ENCODE assay signal across 30 cellular contexts in genomic region chr9:98556511-98556910, GRCh38.
"Had no signal": no experiment of that assay in that cellular context is flagged by ENCODE, and none has a peak within 500 bp of the region (broad histone marks: within the 10 kb centered on the region; RNA-seq: fewer than 3 reads in every experiment).

No MANE protein-coding gene starts in this region.

- H3K36me3 ChIP-seq: ascending aorta, breast epithelium, cardiac muscle cell, esophagus squamous epithelium, gastroesophageal sphincter had no signal

- H3K27me3 ChIP-seq: ascending aorta, breast epithelium, cardiac muscle cell, dorsolateral prefrontal cortex had no signal

- H3K4me3 Mint-ChIP-seq: activated CD4-positive, alpha-beta memory T cell treated with anti-CD3 and anti-CD28 coated beads for 36 hours; activated CD4-positive, alpha-beta T cell treated with anti-CD3 and anti-CD28 coated beads for 36 hours; activated CD4-positive, alpha-beta T cell treated with anti-CD3 and anti-CD28 coated beads, Interleukin-2, amount 10 ng/mL, durations not matched to agents 24 days and 14 days; activated CD8-positive, alpha-beta T cell treated with anti-CD3 and anti-CD28 coated beads, Interleukin-2, amount 10 ng/mL, durations not matched to agents 7 days and 5 days; activated naive CD4-positive, alpha-beta T cell treated with anti-CD3 and anti-CD28 coated beads, Interleukin-2, amount 10 ng/mL, durations not matched to agents 7 days and 5 days; activated naive CD8-positive, alpha-beta T cell treated with anti-CD3 and anti-CD28 coated beads, Interleukin-2, amount 10 ng/mL, durations not matched to agents 7 days and 5 days; activated T-cell treated with anti-CD3 and anti-CD28 coated beads, Interleukin-2, amount 50 U/mL, for 24 hours; activated T-cell treated with anti-CD3 and anti-CD28 coated beads, Interleukin-2, amount 50 U/mL, for 72 hours; brain; dendritic cell treated with granulocyte-macrophage colony-stimulating factor and Interleukin-4, amounts not matched to agents 40 ng/mL and 50 ng/mL, for 4 days; effector memory CD8-positive, alpha-beta T cell had no signal

- H3K9me3 Mint-ChIP-seq: activated CD4-positive, alpha-beta memory T cell treated with anti-CD3 and anti-CD28 coated beads for 36 hours; activated CD4-positive, alpha-beta T cell treated with anti-CD3 and anti-CD28 coated beads, Interleukin-2, amount 10 ng/mL, durations not matched to agents 24 days and 14 days; activated naive CD4-positive, alpha-beta T cell treated with anti-CD3 and anti-CD28 coated beads, Interleukin-2, amount 10 ng/mL, durations not matched to agents 7 days and 5 days; activated naive CD4-positive, alpha-beta T cell treated with anti-CD3 and anti-CD28 coated beads, Interleukin-2, amount 50 U/mL, for 72 hours; activated naive CD8-positive, alpha-beta T cell treated with anti-CD3 and anti-CD28 coated beads, Interleukin-2, amount 10 ng/mL, durations not matched to agents 7 days and 5 days; activated T-cell treated with anti-CD3 and anti-CD28 coated beads, Interleukin-2, amount 50 U/mL, for 24 hours; activated T-cell treated with anti-CD3 and anti-CD28 coated beads, Interleukin-2, amount 50 U/mL, for 72 hours; dendritic cell treated with granulocyte-macrophage colony-stimulating factor and Interleukin-4, amounts not matched to agents 40 ng/mL and 50 ng/mL, for 4 days; effector memory CD8-positive, alpha-beta T cell had no signal

- H3K4me1 Mint-ChIP-seq: activated CD4-positive, alpha-beta T cell treated with anti-CD3 and anti-CD28 coated beads for 36 hours; activated CD4-positive, alpha-beta T cell treated with anti-CD3 and anti-CD28 coated beads, Interleukin-2, amount 10 ng/mL, durations not matched to agents 24 days and 14 days; activated naive CD4-positive, alpha-beta T cell treated with anti-CD3 and anti-CD28 coated beads, Interleukin-2, amount 10 ng/mL, durations not matched to agents 7 days and 5 days; activated naive CD8-positive, alpha-beta T cell treated with anti-CD3 and anti-CD28 coated beads, Interleukin-2, amount 10 ng/mL, durations not matched to agents 7 days and 5 days had no signal

- H3K9me3 ChIP-seq: ascending aorta, breast epithelium, esophagus squamous epithelium, gastroesophageal sphincter had no signal

- H3K27ac Mint-ChIP-seq: activated CD4-positive, alpha-beta memory T cell treated with anti-CD3 and anti-CD28 coated beads for 36 hours; activated CD4-positive, alpha-beta T cell treated with anti-CD3 and anti-CD28 coated beads for 36 hours; activated CD4-positive, alpha-beta T cell treated with anti-CD3 and anti-CD28 coated beads, Interleukin-2, amount 10 ng/mL, durations not matched to agents 24 days and 14 days; activated CD8-positive, alpha-beta T cell treated with anti-CD3 and anti-CD28 coated beads, Interleukin-2, amount 10 ng/mL, durations not matched to agents 7 days and 5 days; activated naive CD4-positive, alpha-beta T cell treated with anti-CD3 and anti-CD28 coated beads, Interleukin-2, amount 10 ng/mL, durations not matched to agents 7 days and 5 days; activated naive CD4-positive, alpha-beta T cell treated with anti-CD3 and anti-CD28 coated beads, Interleukin-2, amount 50 U/mL, for 72 hours; activated naive CD8-positive, alpha-beta T cell treated with anti-CD3 and anti-CD28 coated beads, Interleukin-2, amount 10 ng/mL, durations not matched to agents 7 days and 5 days; activated T-cell treated with anti-CD3 and anti-CD28 coated beads, Interleukin-2, amount 50 U/mL, for 24 hours; activated T-cell treated with anti-CD3 and anti-CD28 coated beads, Interleukin-2, amount 50 U/mL, for 72 hours; dendritic cell treated with granulocyte-macrophage colony-stimulating factor and Interleukin-4, amounts not matched to agents 40 ng/mL and 50 ng/mL, for 4 days; effector memory CD8-positive, alpha-beta T cell had no signal

- H3K4me1 ChIP-seq: ascending aorta, breast epithelium, esophagus squamous epithelium, gastroesophageal sphincter had no signal

- ATAC-seq: activated CD4-positive, alpha-beta T cell treated with anti-CD3 and anti-CD28 coated beads for 36 hours; activated CD8-positive, alpha-beta T cell treated with anti-CD3 and anti-CD28 coated beads, Interleukin-2, amount 10 ng/mL, durations not matched to agents 7 days and 5 days; activated naive CD4-positive, alpha-beta T cell treated with anti-CD3 and anti-CD28 coated beads, Interleukin-2, amount 50 U/mL, for 72 hours; activated T-cell treated with anti-CD3 and anti-CD28 coated beads, Interleukin-2, amount 50 U/mL, for 72 hours; effector memory CD8-positive, alpha-beta T cell; gastroesophageal sphincter had no signal

- H3K36me3 Mint-ChIP-seq: activated CD4-positive, alpha-beta memory T cell treated with anti-CD3 and anti-CD28 coated beads for 36 hours; activated naive CD4-positive, alpha-beta T cell treated with anti-CD3 and anti-CD28 coated beads, Interleukin-2, amount 10 ng/mL, durations not matched to agents 7 days and 5 days; activated naive CD4-positive, alpha-beta T cell treated with anti-CD3 and anti-CD28 coated beads, Interleukin-2, amount 50 U/mL, for 72 hours; activated naive CD8-positive, alpha-beta T cell treated with anti-CD3 and anti-CD28 coated beads, Interleukin-2, amount 10 ng/mL, durations not matched to agents 7 days and 5 days; brain had no signal

- H3K4me3 ChIP-seq: ascending aorta, breast epithelium, cardiac muscle cell, coronary artery, dorsolateral prefrontal cortex, esophagus squamous epithelium, gastroesophageal sphincter had no signal

- H3K27ac ChIP-seq: ascending aorta, breast epithelium, cardiac muscle cell, coronary artery, esophagus squamous epithelium, gastroesophageal sphincter had no signal

- DNase-seq: activated CD4-positive, alpha-beta memory T cell treated with anti-CD3 and anti-CD28 coated beads for 36 hours; activated CD4-positive, alpha-beta T cell treated with anti-CD3 and anti-CD28 coated beads for 36 hours; activated CD4-positive, alpha-beta T cell treated with anti-CD3 and anti-CD28 coated beads, Interleukin-2, amount 10 ng/mL, durations not matched to agents 24 days and 14 days; activated CD4-positive, CD25-positive, alpha-beta regulatory T cell; activated CD4-positive, CD25-positive, alpha-beta regulatory T cell treated with anti-CD3 and anti-CD28 coated beads, Interleukin-2, amount 50 U/mL, for 72 hours; activated CD8-positive, alpha-beta T cell treated with anti-CD3 and anti-CD28 coated beads, Interleukin-2, amount 10 ng/mL, durations not matched to agents 7 days and 5 days; activated gamma-delta T cell; activated naive CD4-positive, alpha-beta T cell; activated naive CD4-positive, alpha-beta T cell treated with anti-CD3 and anti-CD28 coated beads, Interleukin-2, amount 10 ng/mL, durations not matched to agents 7 days and 5 days; activated naive CD8-positive, alpha-beta T cell treated with anti-CD3 and anti-CD28 coated beads, Interleukin-2, amount 10 ng/mL, durations not matched to agents 7 days and 5 days; activated T-cell treated with anti-CD3 and anti-CD28 coated beads for 4 hours; activated T-cell treated with anti-CD3 and anti-CD28 coated beads, Interleukin-2, amount 50 U/mL, for 24 hours; activated T-cell treated with anti-CD3 and anti-CD28 coated beads, Interleukin-2, amount 50 U/mL, for 72 hours; central memory CD4-positive, alpha-beta T cell; cerebellar nuclear complex; effector CD4-positive, alpha-beta T cell; effector memory CD8-positive, alpha-beta T cell; erythroblast; esophagus squamous epithelium; foreskin melanocyte; T-helper 2 cell had no signal
